In genomic region chr6:119479860-119480655, GRCh38 we compare ENCODE assay signal across 16 cellular contexts.
DNase-seq lines count a peak whose midpoint lies in the region; ATAC-seq, FAIRE-seq and TF ChIP-seq lines count a peak whose summit lies in the region.
"Had no signal": no experiment of that assay in that cellular context is flagged by ENCODE, and none has a peak within 500 bp of the region (broad histone marks: within the 10 kb centered on the region; RNA-seq: fewer than 3 reads in every experiment).

No MANE protein-coding gene starts in this region.

- no peak for TF ChIP-seq CTCF in D721Med (IDR thresholded peaks at IDR 0.05; ENCODE audit: insufficient read depth, missing control alignments)
- TF ChIP-seq CTCF in testis (IDR thresholded peaks at IDR 0.05) = no peak

- no peak for TF ChIP-seq POLR2A in testis (IDR thresholded peaks at IDR 0.05)

- no peak overlapping the region for H4K8ac ChIP-seq in mesenchymal stem cell (ENCODE audit: low read length)

- H3K4me1 ChIP-seq in mesenchymal stem cell (ENCODE audit: control insufficient read depth, insufficient read depth, low read depth, low read length) (no peaks in the 10 kb centered on the region), testis (no peaks in the 10 kb centered on the region)
- H3K4me1 ChIP-seq: SJSA1 had no signal

- no peak overlapping the region for H3K9ac ChIP-seq in mesenchymal stem cell (ENCODE audit: low read length)

- H3K18ac ChIP-seq in mesenchymal stem cell (ENCODE audit: low read depth in 1 of 2, low read length in 2 of 2) = no peak overlapping the region

- no peak overlapping the region for H3K4me2 ChIP-seq in mesenchymal stem cell (ENCODE audit: low read length, poor library complexity, severe bottlenecking)

- H3K4ac ChIP-seq in mesenchymal stem cell (ENCODE audit: low read depth in 1 of 2, low read length in 2 of 2) = no peak overlapping the region

- no peaks in the 10 kb centered on the region for H3K79me1 ChIP-seq in mesenchymal stem cell (replicated peaks; ENCODE audit: low read length, poor library complexity, severe bottlenecking)

- no peak overlapping the region for H3K4me3 ChIP-seq in mesenchymal stem cell (ENCODE audit: insufficient read depth in 1 of 2, low read depth in 1 of 2, low read length in 2 of 2)
- no peak overlapping the region for H3K4me3 ChIP-seq in testis
- H3K4me3 ChIP-seq: coronary artery, SJSA1 had no signal

- no peak overlapping the region for H4K91ac ChIP-seq in mesenchymal stem cell (ENCODE audit: low read length)

- H3K23ac ChIP-seq in mesenchymal stem cell (ENCODE audit: low read length in 2 of 2) = no peak overlapping the region

- H2BK15ac ChIP-seq in mesenchymal stem cell (ENCODE audit: low read depth, poor library complexity, severe bottlenecking) = no peak overlapping the region

- WGBS in mesenchymal stem cell = 100% methylated on average over 2 of the region's 2 CpGs
- WGBS in testis, 2 donors = 73 to 88% methylated on average over 2 of the region's 2 CpGs

- H2BK120ac ChIP-seq in mesenchymal stem cell (ENCODE audit: low read depth, low read length) = no peak overlapping the region

- H3K14ac ChIP-seq in mesenchymal stem cell (ENCODE audit: low read length in 2 of 2) = no peak overlapping the region

- H3K27me3 ChIP-seq in mesenchymal stem cell (ENCODE audit: control insufficient read depth in 1 of 2, insufficient read depth in 1 of 2, low read length in 2 of 2) = no peaks in the 10 kb centered on the region
- H3K27me3 ChIP-seq in testis = no peaks in the 10 kb centered on the region
- H3K27me3 ChIP-seq: SJSA1 had no signal

- no peaks in the 10 kb centered on the region for H3K9me3 ChIP-seq in mesenchymal stem cell (ENCODE audit: control insufficient read depth, low read length)
- no peaks in the 10 kb centered on the region for H3K9me3 ChIP-seq in testis
- H3K9me3 ChIP-seq: SJSA1 had no signal

- H3K36me3 ChIP-seq in mesenchymal stem cell (ENCODE audit: control insufficient read depth in 1 of 2, insufficient read depth in 2 of 2, low read depth in 1 of 2, low read length in 2 of 2) = no peaks in the 10 kb centered on the region
- H3K36me3 ChIP-seq in testis (ENCODE audit: low read depth, missing control alignments) = no peaks in the 10 kb centered on the region
- H3K36me3 ChIP-seq: SJSA1 had no signal

- no peak overlapping the region for H2BK12ac ChIP-seq in mesenchymal stem cell (ENCODE audit: low read length in 2 of 2)

- H2BK5ac ChIP-seq in mesenchymal stem cell (ENCODE audit: low read depth, low read length, poor library complexity, severe bottlenecking) = no peak overlapping the region

- H3K27ac ChIP-seq in mesenchymal stem cell (ENCODE audit: low read length, poor library complexity, severe bottlenecking) (no peak overlapping the region), testis (no peak overlapping the region)
- H3K27ac ChIP-seq: coronary artery, SJSA1 had no signal

- intact Hi-C loops in Right ventricle myocardium superior (cut with DNase I) = no loop called here
- intact Hi-C loops in testis (cut with DNase I; ENCODE audit: low total_unique reads) = no loop called here

- peak; percentile 23 for DNase-seq in ELR (ENCODE audit: low read depth)
- DNase-seq in NCI-H226 = peak; percentile 20
- peak; percentile 26 for DNase-seq in dedifferentiated amniotic fluid mesenchymal stem cell (ENCODE audit: extremely low spot score)
- DNase-seq in mesenchymal stem cell = peak; percentile 52
- DNase-seq in NCI-H2107 (lab: John Stamatoyannopoulos, UW) = no peak
- no peak for DNase-seq in D721Med (ENCODE audit: insufficient read length, low spot score)
- no peak for DNase-seq in Right ventricle myocardium superior
- DNase-seq in testis = no peak
- DNase-seq: activated naive CD8-positive, alpha-beta T cell treated with anti-CD3 and anti-CD28 coated beads, Interleukin-2, amount 10 ng/mL, durations not matched to agents 7 days and 5 days; activated T-cell treated with anti-CD3 and anti-CD28 coated beads for 4 hours; islet precursor cell; NCI-H1694; right cardiac atrium had no signal

- FAIRE-seq in D721Med (lab: Jason Lieb, UNC) = no peak
- FAIRE-seq: frontal cortex had no signal

- ATAC-seq in Right ventricle myocardium superior (ENCODE audit: poor library complexity) = no peak
- ATAC-seq: right cardiac atrium had no signal

- no peak overlapping the region for H2AFZ ChIP-seq in mesenchymal stem cell (ENCODE audit: low read depth, low read length)

- no peak overlapping the region for H2AK5ac ChIP-seq in mesenchymal stem cell (ENCODE audit: low read length, severe bottlenecking)

Comparison
In these comparisons a context has a peak if more than half of its experiments do, and no peak if none do; other contexts are left out.
1. DNase-seq: peak in ELR (single experiment), NCI-H226 (single experiment), dedifferentiated amniotic fluid mesenchymal stem cell (single experiment) and mesenchymal stem cell (single experiment); none in NCI-H2107 (single experiment), D721Med (single experiment), Right ventricle myocardium superior (single experiment) and testis (single experiment).